In the genomic region with DNA sequence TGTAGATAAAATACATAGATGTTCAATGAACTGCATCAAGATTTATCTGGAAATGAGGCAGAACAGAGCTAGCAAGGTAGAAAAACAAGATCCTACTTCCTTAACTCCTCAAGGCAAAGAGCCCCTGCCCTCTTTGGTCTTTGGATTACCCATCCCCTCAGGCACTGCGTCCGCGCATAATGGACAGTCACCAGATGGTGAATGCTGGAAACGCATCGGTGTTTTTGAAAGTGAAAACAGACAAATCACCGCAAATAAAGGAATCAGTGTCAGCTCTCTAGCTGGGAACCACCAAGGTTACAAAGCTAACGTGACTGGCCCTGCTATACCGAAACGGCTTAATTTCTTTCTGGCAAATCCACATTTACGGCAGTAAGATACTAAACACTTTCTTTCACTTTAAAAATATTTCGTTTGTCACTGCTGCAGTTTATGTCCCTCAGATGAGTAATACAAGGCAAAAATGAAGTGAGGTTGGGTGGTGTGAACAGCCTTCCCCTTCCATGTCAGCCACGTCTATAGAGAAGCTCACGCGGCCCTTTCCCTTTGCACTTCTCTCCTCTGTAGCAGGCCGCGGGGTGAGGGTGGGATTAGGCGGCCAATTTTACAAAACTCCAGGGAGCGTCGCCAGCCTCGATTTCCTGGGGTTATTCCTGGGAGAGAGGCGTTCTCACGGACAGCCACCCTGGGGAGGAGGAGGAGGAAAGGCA, we compare ENCODE assay signal across 9 cellular contexts. TPM values are rescaled to one million over a fixed set of nuclear protein-coding genes. Genes with fewer than 3 reads are reported as not detected.
DNase-seq lines count a peak whose midpoint lies in the region; ATAC-seq and TF ChIP-seq lines count a peak whose summit lies in the region.
"Had no signal": no experiment of that assay in that cellular context is flagged by ENCODE, and none has a peak within 500 bp of the region (broad histone marks: within the 10 kb centered on the region; RNA-seq: fewer than 3 reads in every experiment).

No MANE protein-coding gene starts in this region.

- CTCF ChIA-PET in HEK293 (lab: Yijun Ruan, JAX), result interaction anchor here (0.6 to 1.5 kb wide), 3 partner anchors 11 to 681 kb away, joined by 3 to 4 read pairs (median 3); no protein-coding TSS in a partner anchor
- CTCF ChIA-PET in activated CD8-positive, alpha-beta T cell treated with anti-CD3 and anti-CD28 coated beads, Interleukin-2, amount 10 ng/mL, durations not matched to agents 7 days and 5 days (lab: Charles Lee), result no interaction called here

- DNase-seq in activated CD8-positive, alpha-beta T cell treated with anti-CD3 and anti-CD28 coated beads, Interleukin-2, amount 10 ng/mL, durations not matched to agents 7 days and 5 days, result no peak
- no peak for DNase-seq in iPS DF 6.9 (ENCODE audit: low read depth, low spot score)
- DNase-seq in globus pallidus (ENCODE audit: low spot score), result no peak
- DNase-seq in medulla oblongata (ENCODE audit: extremely low spot score), result no peak
- DNase-seq: caudate nucleus had no signal

- peaks cover 7% of the 10 kb centered on the region for H3K9me3 Mint-ChIP-seq in activated CD8-positive, alpha-beta T cell treated with anti-CD3 and anti-CD28 coated beads, Interleukin-2, amount 10 ng/mL, durations not matched to agents 7 days and 5 days (ENCODE audit: insufficient read depth)

- no CpG with 5 or more reads among the region's 22 CpGs for WGBS in iPS DF 6.9 (ENCODE audit: insufficient coverage, insufficient read length)

- TF ChIP-seq CTCF in HEK293 (tag by site-specific recombination; IDR thresholded peaks at IDR 0.05), result no peak

- H3K27ac Mint-ChIP-seq in activated CD8-positive, alpha-beta T cell treated with anti-CD3 and anti-CD28 coated beads, Interleukin-2, amount 10 ng/mL, durations not matched to agents 7 days and 5 days, result no peak overlapping the region

- H3K4me1 Mint-ChIP-seq in activated CD8-positive, alpha-beta T cell treated with anti-CD3 and anti-CD28 coated beads, Interleukin-2, amount 10 ng/mL, durations not matched to agents 7 days and 5 days (ENCODE audit: low read depth), result peaks cover 8% of the 10 kb centered on the region

- H3K4me1 ChIP-seq in HEK293 (ENCODE audit: control insufficient read depth, insufficient read depth, low read length) (no peaks in the 10 kb centered on the region), iPS DF 6.9 (ENCODE audit: control insufficient read depth, insufficient read depth, low read length) (peaks cover 2% of the 10 kb centered on the region), skeletal muscle tissue (ENCODE audit: control insufficient read depth in 3 of 3, insufficient read depth in 3 of 3, low read length in 3 of 3) (peaks cover 12 to 15% (median 14%) of the 10 kb centered on the region in 3 donors)

- no peak overlapping the region for H3K9ac ChIP-seq in skeletal muscle tissue (ENCODE audit: low read depth in 1 of 3, low read length in 3 of 3)

- H3K27ac ChIP-seq in HEK293 (ENCODE audit: extremely low read depth, low read depth, low read length) (no peak overlapping the region; the same call in 1 of the 2 replicates), iPS DF 6.9 (ENCODE audit: low read length) (no peak overlapping the region), skeletal muscle tissue (ENCODE audit: low read depth, low read length) (no peak overlapping the region)

- peaks cover 64% of the 10 kb centered on the region for H3K27me3 Mint-ChIP-seq in activated CD8-positive, alpha-beta T cell treated with anti-CD3 and anti-CD28 coated beads, Interleukin-2, amount 10 ng/mL, durations not matched to agents 7 days and 5 days (ENCODE audit: low read depth)

- peak overlapping the region; percentile 35 for H3K4me3 ChIP-seq in HEK293 (ENCODE audit: low read depth, low read length)
- peak overlapping the region; percentile 50; the same call in 1 of the 2 replicates for H3K4me3 ChIP-seq in iPS DF 6.9 (ENCODE audit: low read length)
- peak overlapping the region; percentile 56 to 66 (median 58) for H3K4me3 ChIP-seq in skeletal muscle tissue (ENCODE audit: low read length in 3 of 3)

- POLR2A ChIA-PET in HEK293 (lab: Yijun Ruan, JAX), result no interaction called here
- POLR2A ChIA-PET in activated CD8-positive, alpha-beta T cell treated with anti-CD3 and anti-CD28 coated beads, Interleukin-2, amount 10 ng/mL, durations not matched to agents 7 days and 5 days (lab: Charles Lee), result interaction anchor here (0.5 kb wide), 1 partner anchor 1821 kb away, joined by 3 read pairs; no protein-coding TSS in a partner anchor

- peaks cover 26% of the 10 kb centered on the region; the same call in 1 of the 2 replicates for H3K27me3 ChIP-seq in iPS DF 6.9 (ENCODE audit: control insufficient read depth, insufficient read depth, low read length)
- peaks cover 32 to 47% (median 38%) of the 10 kb centered on the region in 3 donors for H3K27me3 ChIP-seq in skeletal muscle tissue (ENCODE audit: control insufficient read depth in 3 of 3, insufficient read depth in 3 of 3, low read length in 3 of 3)

- no peaks in the 10 kb centered on the region for H3K36me3 ChIP-seq in HEK293 (ENCODE audit: control insufficient read depth in 2 of 2, insufficient read depth in 1 of 2, low read length in 2 of 2)
- H3K36me3 ChIP-seq in iPS DF 6.9 (ENCODE audit: control insufficient read depth, insufficient read depth, low read length), result no peaks in the 10 kb centered on the region
- H3K36me3 ChIP-seq in skeletal muscle tissue (ENCODE audit: control insufficient read depth in 3 of 3, insufficient read depth in 3 of 3, low read length in 3 of 3), result no peaks in the 10 kb centered on the region

- H3K9me3 ChIP-seq in HEK293 (ENCODE audit: control insufficient read depth, insufficient read depth, low read depth, low read length), result no peaks in the 10 kb centered on the region; the same call in 1 of the 2 replicates
- H3K9me3 ChIP-seq in iPS DF 6.9 (ENCODE audit: control insufficient read depth, insufficient read depth, low read length), result no peaks in the 10 kb centered on the region
- peaks cover 0 to 5% (median 0%) of the 10 kb centered on the region in 3 donors for H3K9me3 ChIP-seq in skeletal muscle tissue (ENCODE audit: control insufficient read depth in 3 of 3, low read length in 3 of 3)

- no peak for ATAC-seq in activated CD8-positive, alpha-beta T cell treated with anti-CD3 and anti-CD28 coated beads, Interleukin-2, amount 10 ng/mL, durations not matched to agents 7 days and 5 days
- no peak for ATAC-seq in GM19351 (IDR thresholded peaks at IDR 0.05; ENCODE audit: unreplicated experiment)
- ATAC-seq: sciatic nerve had no signal

- H3K36me3 Mint-ChIP-seq in activated CD8-positive, alpha-beta T cell treated with anti-CD3 and anti-CD28 coated beads, Interleukin-2, amount 10 ng/mL, durations not matched to agents 7 days and 5 days (ENCODE audit: low read depth), result peaks cover 4% of the 10 kb centered on the region

- H3K4me3 Mint-ChIP-seq in activated CD8-positive, alpha-beta T cell treated with anti-CD3 and anti-CD28 coated beads, Interleukin-2, amount 10 ng/mL, durations not matched to agents 7 days and 5 days, result peak overlapping the region; percentile 37

TF ChIP-seq in HEK293, 187 proteins besides CTCF, POLR2A, EP300 and RAD21:
- TF ChIP-seq ZNF521 (tag by site-specific recombination; IDR thresholded peaks at IDR 0.05) (no peak), ZIC2 (tag by site-specific recombination; IDR thresholded peaks at IDR 0.05) (peak; percentile 5; the same call in 1 of the 2 replicates), ZFHX2 (tag by site-specific recombination; conservative IDR thresholded peaks at IDR 0.05) (no peak), ZNF24 (tag by site-specific recombination; IDR thresholded peaks at IDR 0.05) (0 out of 2 replicates have a peak, but pooled peaks have one; percentile 23), ZFP37 (tag by site-specific recombination; IDR thresholded peaks at IDR 0.05) (no peak), SP3 (tag by site-specific recombination; IDR thresholded peaks at IDR 0.05) (peak; percentile 17), ZNF664 (tag by site-specific recombination; IDR thresholded peaks at IDR 0.05) (no peak), FEZF1 (tag by site-specific recombination; IDR thresholded peaks at IDR 0.05) (no peak), GLIS2 (tag by site-specific recombination; IDR thresholded peaks at IDR 0.05) (no peak), ZNF335 (tag by site-specific recombination; conservative IDR thresholded peaks at IDR 0.05) (peak; percentile 84)
- TF ChIP-seq, protein P1, sequence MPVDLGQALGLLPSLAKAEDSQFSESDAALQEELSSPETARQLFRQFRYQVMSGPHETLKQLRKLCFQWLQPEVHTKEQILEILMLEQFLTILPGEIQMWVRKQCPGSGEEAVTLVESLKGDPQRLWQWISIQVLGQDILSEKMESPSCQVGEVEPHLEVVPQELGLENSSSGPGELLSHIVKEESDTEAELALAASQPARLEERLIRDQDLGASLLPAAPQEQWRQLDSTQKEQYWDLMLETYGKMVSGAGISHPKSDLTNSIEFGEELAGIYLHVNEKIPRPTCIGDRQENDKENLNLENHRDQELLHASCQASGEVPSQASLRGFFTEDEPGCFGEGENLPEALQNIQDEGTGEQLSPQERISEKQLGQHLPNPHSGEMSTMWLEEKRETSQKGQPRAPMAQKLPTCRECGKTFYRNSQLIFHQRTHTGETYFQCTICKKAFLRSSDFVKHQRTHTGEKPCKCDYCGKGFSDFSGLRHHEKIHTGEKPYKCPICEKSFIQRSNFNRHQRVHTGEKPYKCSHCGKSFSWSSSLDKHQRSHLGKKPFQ (tag by site-specific recombination; IDR thresholded peaks at IDR 0.05), result peak; percentile 55; the same call in 1 of the 2 replicates
TF ChIP-seq in HEK293: peak in this region for 5.

RNA-seq across cellular contexts. Expression of a gene that starts 0.6 kb away (rescaled TPM):
- not detected for total RNA-seq in activated CD8-positive, alpha-beta T cell treated with anti-CD3 and anti-CD28 coated beads, Interleukin-2, amount 10 ng/mL, durations not matched to agents 7 days and 5 days
- total RNA-seq in skeletal muscle tissue, result not detected
